Comparison of ENCODE assay signal across 12 cellular contexts in the genomic region with DNA sequence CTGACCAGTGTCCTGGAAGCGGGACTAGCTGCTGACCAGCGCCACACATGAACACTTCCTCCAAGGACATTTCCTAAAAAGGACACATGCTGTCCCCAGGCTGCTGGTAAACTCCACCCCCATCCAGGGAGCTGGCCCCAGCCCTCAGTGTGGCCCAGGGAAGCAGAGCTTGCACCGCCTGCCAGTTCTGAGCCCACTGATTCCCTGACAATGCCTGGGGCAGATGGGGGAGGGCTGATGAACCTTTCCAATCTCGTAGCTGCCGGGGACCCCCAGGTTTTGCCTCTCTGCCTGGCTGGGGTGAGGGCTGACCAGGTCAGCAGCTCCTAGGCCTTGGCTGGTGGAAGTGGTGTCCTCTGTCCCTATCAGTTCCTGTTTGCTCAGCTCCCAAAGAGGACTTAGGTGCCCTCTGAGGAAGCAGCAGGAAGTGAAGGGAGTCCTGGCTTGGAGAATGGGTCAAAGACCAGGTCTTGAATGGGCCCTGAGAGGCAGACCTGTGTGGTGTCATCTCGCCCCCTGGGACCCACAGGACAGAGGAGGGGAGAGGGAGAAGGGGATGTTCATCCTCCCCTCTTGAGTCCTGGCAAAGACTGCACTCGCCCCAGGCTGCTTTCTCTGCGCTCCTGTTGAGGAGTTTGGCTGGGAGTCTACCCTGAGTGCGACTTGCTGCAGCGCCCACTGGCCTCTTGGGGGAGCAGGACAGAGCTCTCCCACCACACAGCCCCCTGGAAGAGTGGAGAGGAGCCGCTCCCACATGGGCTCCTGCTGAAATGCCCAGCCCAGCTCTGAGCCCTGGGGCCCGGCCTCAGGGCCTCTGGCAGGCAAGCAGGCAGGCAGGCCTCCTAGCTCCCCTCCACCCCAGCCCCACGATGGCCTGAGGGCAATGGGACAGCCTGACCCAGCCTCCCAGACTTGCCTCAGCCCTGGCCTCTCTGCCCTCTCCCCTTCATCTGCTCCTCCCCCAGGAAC. TPM values are rescaled to one million over a fixed set of nuclear protein-coding genes. Genes with fewer than 3 reads are reported as not detected.
DNase-seq lines count a peak whose midpoint lies in the region; ATAC-seq and TF ChIP-seq lines count a peak whose summit lies in the region.
"Had no signal": no experiment of that assay in that cellular context is flagged by ENCODE, and none has a peak within 500 bp of the region (broad histone marks: within the 10 kb centered on the region; RNA-seq: fewer than 3 reads in every experiment).

No MANE protein-coding gene starts in this region.

- peak overlapping the region; percentile 60 for H2BK12ac ChIP-seq in H9 (ENCODE audit: insufficient read length, low read depth, low read length)

- 0 out of 2 replicates have a peak overlapping the region, but pooled peaks have one; percentile 25 for H3K14ac ChIP-seq in H9 (ENCODE audit: insufficient read depth, low read length)

- no peak overlapping the region for H2BK120ac ChIP-seq in H9 (ENCODE audit: low read depth, low read length, poor library complexity, severe bottlenecking)

- H3K18ac ChIP-seq in H9 (ENCODE audit: insufficient read length, low read depth, low read length): peak overlapping the region; percentile 80

- H2AFZ ChIP-seq in H9 (ENCODE audit: low read length): no peak overlapping the region

- no peaks in the 10 kb centered on the region for H3K23me2 ChIP-seq in H9 (ENCODE audit: insufficient read length, low read depth, low read length, poor library complexity, severe bottlenecking)

- H3K27me3 ChIP-seq in H9 (ENCODE audit: insufficient read depth, low read length): no peaks in the 10 kb centered on the region

- no peak overlapping the region for H2BK5ac ChIP-seq in H9 (ENCODE audit: insufficient read length, low read length)

- no peak overlapping the region for H2BK15ac ChIP-seq in H9 (ENCODE audit: low read depth, low read length)

- no peak overlapping the region for H3K9ac ChIP-seq in H9 (ENCODE audit: extremely low read depth, insufficient read length, low read length)

- DNase-seq in H9: peak; percentile 49
- peak; percentile 87 for DNase-seq in cerebellum (ENCODE audit: low spot score)
- no peak for DNase-seq in left colon
- no peak for DNase-seq in stimulated activated naive B cell treated with anti-CD40 and anti-IgM and Interleukin-4, amounts not matched to agents 10 μg/mL and 1 μg/mL and 100 μg/mL, for 72 hours
- no peak for DNase-seq in natural killer cell treated with Interleukin-12 subunit alpha and Interleukin-12 subunit beta and Interleukin-15 and Interleukin-18, amount 100 ng/mL, for 72 hours (ENCODE audit: low spot score)
- no peak for DNase-seq in A172 (ENCODE audit: low spot score)
- DNase-seq in T-helper 9 cell: no peak
- DNase-seq: foreskin keratinocyte, KBM-7 had no signal

- peak; percentile 33; the same call in 1 of the 3 replicates for TF ChIP-seq CTCF in H9 (conservative IDR thresholded peaks at IDR 0.05)

- no peak overlapping the region for H4K5ac ChIP-seq in H9 (ENCODE audit: insufficient read length, low read depth, low read length)

- H4K8ac ChIP-seq in H9 (replicated peaks; ENCODE audit: insufficient read length, low read depth, low read length): no peak overlapping the region

- H3K23ac ChIP-seq in H9 (ENCODE audit: insufficient read length, low read depth, low read length): no peak overlapping the region

- no peak overlapping the region for H3K4me2 ChIP-seq in H9 (ENCODE audit: insufficient read depth, insufficient read length, low read length)

- no peak overlapping the region for H2BK20ac ChIP-seq in H9 (ENCODE audit: low read depth, low read length, poor library complexity, severe bottlenecking)

- peaks cover 16% of the 10 kb centered on the region for H3K27me3 Mint-ChIP-seq in H9 (ENCODE audit: low read depth)
- peaks cover 24 to 39% of the 10 kb centered on the region in 2 donors for H3K27me3 Mint-ChIP-seq in stimulated activated naive B cell treated with anti-CD40 and anti-IgM and Interleukin-4, amounts not matched to agents 10 μg/mL and 1 μg/mL and 100 μg/mL, for 72 hours
- peaks cover 7 to 14% of the 10 kb centered on the region in 2 donors for H3K27me3 Mint-ChIP-seq in natural killer cell treated with Interleukin-12 subunit alpha and Interleukin-12 subunit beta and Interleukin-15 and Interleukin-18, amount 100 ng/mL, for 72 hours

- H2AK5ac ChIP-seq in H9 (ENCODE audit: insufficient read length, low read length): no peak overlapping the region

- peak overlapping the region in 1 of 3 experiments; percentile 53; a peak in 1 of 7 replicates for H3K27ac Mint-ChIP-seq in H9
- peak overlapping the region; percentile 14 for H3K27ac Mint-ChIP-seq in stimulated activated naive B cell treated with anti-CD40 and anti-IgM and Interleukin-4, amounts not matched to agents 10 μg/mL and 1 μg/mL and 100 μg/mL, for 72 hours
- no peak overlapping the region for H3K27ac Mint-ChIP-seq in natural killer cell treated with Interleukin-12 subunit alpha and Interleukin-12 subunit beta and Interleukin-15 and Interleukin-18, amount 100 ng/mL, for 72 hours
- H3K27ac Mint-ChIP-seq: activated naive CD8-positive, alpha-beta T cell had no signal

- H3T11ph ChIP-seq in H9 (ENCODE audit: low read length): no peak overlapping the region

- peak; percentile 43 for ATAC-seq in left colon
- ATAC-seq in stimulated activated naive B cell treated with anti-CD40 and anti-IgM and Interleukin-4, amounts not matched to agents 10 μg/mL and 1 μg/mL and 100 μg/mL, for 72 hours (replicated peaks): no peak
- ATAC-seq in natural killer cell treated with Interleukin-12 subunit alpha and Interleukin-12 subunit beta and Interleukin-15 and Interleukin-18, amount 100 ng/mL, for 72 hours: no peak
- no peak for ATAC-seq in HG02970 (IDR thresholded peaks at IDR 0.05; ENCODE audit: low FRiP score, unreplicated experiment)

- H3K36me3 Mint-ChIP-seq in H9 (ENCODE audit: insufficient read depth in 1 of 3, low read depth in 3 of 3): peaks cover 0 to 15% (median 6%) of the 10 kb centered on the region in 3 experiments; a peak in 3 of 7 replicates
- H3K36me3 Mint-ChIP-seq in stimulated activated naive B cell treated with anti-CD40 and anti-IgM and Interleukin-4, amounts not matched to agents 10 μg/mL and 1 μg/mL and 100 μg/mL, for 72 hours: peaks cover 4 to 9% of the 10 kb centered on the region in 2 donors
- no peaks in the 10 kb centered on the region for H3K36me3 Mint-ChIP-seq in natural killer cell treated with Interleukin-12 subunit alpha and Interleukin-12 subunit beta and Interleukin-15 and Interleukin-18, amount 100 ng/mL, for 72 hours
- H3K36me3 Mint-ChIP-seq: activated naive CD8-positive, alpha-beta T cell had no signal

- H3K79me1 ChIP-seq in H9 (ENCODE audit: insufficient read depth, low read depth, low read length, poor library complexity, severe bottlenecking): no peaks in the 10 kb centered on the region

- no peaks in the 10 kb centered on the region for H4K20me1 ChIP-seq in H9 (ENCODE audit: control insufficient read depth, insufficient read depth, insufficient read length)

- H3K9me3 Mint-ChIP-seq in H9: no peaks in the 10 kb centered on the region; a peak in 1 of 5 replicates
- no peaks in the 10 kb centered on the region for H3K9me3 Mint-ChIP-seq in stimulated activated naive B cell treated with anti-CD40 and anti-IgM and Interleukin-4, amounts not matched to agents 10 μg/mL and 1 μg/mL and 100 μg/mL, for 72 hours
- no peaks in the 10 kb centered on the region for H3K9me3 Mint-ChIP-seq in natural killer cell treated with Interleukin-12 subunit alpha and Interleukin-12 subunit beta and Interleukin-15 and Interleukin-18, amount 100 ng/mL, for 72 hours

- no peak overlapping the region for H3K4me3 Mint-ChIP-seq in H9
- H3K4me3 Mint-ChIP-seq in stimulated activated naive B cell treated with anti-CD40 and anti-IgM and Interleukin-4, amounts not matched to agents 10 μg/mL and 1 μg/mL and 100 μg/mL, for 72 hours: no peak overlapping the region
- H3K4me3 Mint-ChIP-seq in natural killer cell treated with Interleukin-12 subunit alpha and Interleukin-12 subunit beta and Interleukin-15 and Interleukin-18, amount 100 ng/mL, for 72 hours: no peak overlapping the region
- H3K4me3 Mint-ChIP-seq: activated naive CD8-positive, alpha-beta T cell had no signal

- H3K4me1 ChIP-seq in H9 (ENCODE audit: insufficient read depth, low read length): peaks cover 9% of the 10 kb centered on the region; the same call in 1 of the 2 replicates

- WGBS in H9 (ENCODE audit: extremely low coverage, insufficient read length, low lambda C conversion rate): no CpG with 5 or more reads among the region's 13 CpGs

- no peak overlapping the region for H3K56ac ChIP-seq in H9 (ENCODE audit: insufficient read length, low read depth, low read length)

- no peaks in the 10 kb centered on the region for H3K9me3 ChIP-seq in H9 (ENCODE audit: control insufficient read depth, low read depth, low read length)

- no peaks in the 10 kb centered on the region for H3K79me2 ChIP-seq in H9 (ENCODE audit: insufficient read depth, low read length)

- intact Hi-C loops in left colon (cut with DNase I, micrococcal nuclease): loop anchor here in 1 of 2 donors (10.0 kb wide), 1 partner anchor 63 kb away; no protein-coding TSS in a partner anchor

- no peak overlapping the region for H3K27ac ChIP-seq in H9 (ENCODE audit: insufficient read length, low read depth, low read length)
- H3K27ac ChIP-seq: foreskin keratinocyte had no signal

- no peak overlapping the region for H4K91ac ChIP-seq in H9 (ENCODE audit: insufficient read length, low read depth, low read length)

- H3K4me1 Mint-ChIP-seq in H9: peaks cover 12 to 25% of the 10 kb centered on the region in 2 experiments
- peaks cover 8 to 10% of the 10 kb centered on the region in 2 donors for H3K4me1 Mint-ChIP-seq in stimulated activated naive B cell treated with anti-CD40 and anti-IgM and Interleukin-4, amounts not matched to agents 10 μg/mL and 1 μg/mL and 100 μg/mL, for 72 hours
- peaks cover 7 to 10% of the 10 kb centered on the region in 2 donors for H3K4me1 Mint-ChIP-seq in natural killer cell treated with Interleukin-12 subunit alpha and Interleukin-12 subunit beta and Interleukin-15 and Interleukin-18, amount 100 ng/mL, for 72 hours (ENCODE audit: low read depth in 2 of 2)

- no peak overlapping the region for H3K4ac ChIP-seq in H9 (ENCODE audit: low read depth, low read length)

RNA-seq across cellular contexts. Expression of a gene that starts 16.8 kb away (rescaled TPM):
- total RNA-seq in H9 (2021): 16.2 and 19.9 TPM in 2 replicates
- 21.3 TPM for total RNA-seq in cerebellum
- 10 to 100 TPM; 59.5 to 71.4 TPM for total RNA-seq in left colon
- total RNA-seq in natural killer cell treated with Interleukin-12 subunit alpha and Interleukin-12 subunit beta and Interleukin-15 and Interleukin-18, amount 100 ng/mL, for 72 hours: 10 to 100 TPM; 11.8 to 13.7 TPM
- 13.7 and 13.9 TPM in 2 replicates for total RNA-seq in A172 (2014; rRNA removed; shearing (Covaris generic))

RNA-seq across cellular contexts. Expression of a gene that starts 18.0 kb away (rescaled TPM):
- 4.8 and 5.9 TPM in 2 replicates for total RNA-seq in H9 (2021)
- 26.2 TPM for total RNA-seq in cerebellum
- under 1 TPM; 0.70 to 0.92 TPM for total RNA-seq in left colon
- 1 to 10 TPM; 2.6 to 5.0 TPM for total RNA-seq in natural killer cell treated with Interleukin-12 subunit alpha and Interleukin-12 subunit beta and Interleukin-15 and Interleukin-18, amount 100 ng/mL, for 72 hours
- total RNA-seq in A172 (2014; rRNA removed; shearing (Covaris generic)): 0.50 and 0.62 TPM in 2 replicates

RNA-seq across cellular contexts. Expression of a gene that starts 38.5 kb away (rescaled TPM):
- total RNA-seq in H9 (2021) (23.0 and 25.8 TPM in 2 replicates), cerebellum (29.1 TPM), left colon (10 to 100 TPM; 30.6 to 34.3 TPM)
- total RNA-seq in natural killer cell treated with Interleukin-12 subunit alpha and Interleukin-12 subunit beta and Interleukin-15 and Interleukin-18, amount 100 ng/mL, for 72 hours: 100 to 1,000 TPM in 1 of 2 donors, 10 to 100 TPM in 1; 96.0 to 110 TPM
- 19.1 and 35.5 TPM in 2 replicates for total RNA-seq in A172 (2014; rRNA removed; shearing (Covaris generic))

RNA-seq across cellular contexts. Expression of a gene that starts 53.8 kb away (rescaled TPM):
- total RNA-seq in H9 (2021) (0.24 TPM in 1 of 2 replicates, not detected in the other), cerebellum (not detected), left colon (1 to 10 TPM in 1 of 2 donors, under 1 TPM in 1; 0.31 to 4.7 TPM)
- under 1 TPM in 1 of 2 donors, not detected in 1; 0.42 TPM for total RNA-seq in natural killer cell treated with Interleukin-12 subunit alpha and Interleukin-12 subunit beta and Interleukin-15 and Interleukin-18, amount 100 ng/mL, for 72 hours
- total RNA-seq in A172 (2014; rRNA removed; shearing (Covaris generic)): 0.22 and 9.3 TPM in 2 replicates
- total RNA-seq: foreskin keratinocyte, osteoblast had no signal

RNA-seq across cellular contexts. Expression of a gene that starts 56.1 kb away (rescaled TPM):
- total RNA-seq in H9 (2021) (22.5 and 22.7 TPM in 2 replicates), cerebellum (22.9 TPM), left colon (100 to 1,000 TPM; 130 to 170 TPM)
- 10 to 100 TPM; 13.7 to 13.9 TPM for total RNA-seq in natural killer cell treated with Interleukin-12 subunit alpha and Interleukin-12 subunit beta and Interleukin-15 and Interleukin-18, amount 100 ng/mL, for 72 hours
- 839 and 951 TPM in 2 replicates for total RNA-seq in A172 (2014; rRNA removed; shearing (Covaris generic))

Comparison
In these comparisons a context has a peak if more than half of its experiments do, and no peak if none do; other contexts are left out.
1. DNase-seq: peak in H9 (single experiment) and cerebellum (single experiment); none in left colon (0 of 2), stimulated activated naive B cell treated with anti-CD40 and anti-IgM and Interleukin-4, amounts not matched to agents 10 μg/mL and 1 μg/mL and 100 μg/mL, for 72 hours (single experiment), natural killer cell treated with Interleukin-12 subunit alpha and Interleukin-12 subunit beta and Interleukin-15 and Interleukin-18, amount 100 ng/mL, for 72 hours (single experiment), A172 (single experiment) and T-helper 9 cell (single experiment).